In genomic region chr6:63599243-63599642, GRCh38 we compare ENCODE assay signal across 8 cellular contexts. TPM values are rescaled to one million over a fixed set of nuclear protein-coding genes. Genes with fewer than 3 reads are reported as not detected.
DNase-seq lines count a peak whose midpoint lies in the region; ATAC-seq and TF ChIP-seq lines count a peak whose summit lies in the region.

No MANE protein-coding gene starts in this region.

- no peaks in the 10 kb centered on the region for H3K9me2 ChIP-seq in DOHH2 (replicated peaks; ENCODE audit: control insufficient read depth, low read length)

- intact Hi-C loops in A673 (cut with micrococcal nuclease; ENCODE audit: unreplicated experiment) (loop anchor here (2.0 to 5.0 kb wide), 2 partner anchors 166 to 203 kb away; no protein-coding TSS in a partner anchor), Right ventricle myocardium inferior (cut with DNase I) (loop anchor here (2.0 to 5.0 kb wide), 2 partner anchors 36 to 247 kb away; partner anchors contain the start of gene PHF3), gastrocnemius medialis (cut with DNase I; ENCODE audit: low total_unique reads) (loop anchor here (5.0 kb wide), 1 partner anchor 38 kb away; the partner anchor contains the start of gene PHF3)

- DNase-seq in A673 (ENCODE audit: low spot score) = no peak
- DNase-seq in glomerular visceral epithelial cell (ENCODE audit: extremely low spot score) = no peak
- DNase-seq in Right ventricle myocardium inferior (ENCODE audit: missing footprints) = no peak
- DNase-seq in retina = no peak
- no peak for DNase-seq in gastrocnemius medialis

- H4K20me1 ChIP-seq in DOHH2 (ENCODE audit: control insufficient read depth, insufficient read depth, low read depth, low read length) = no peaks in the 10 kb centered on the region

- H3K27ac ChIP-seq in A673 (ENCODE audit: low read depth, low read length, poor library complexity, severe bottlenecking) (no peak overlapping the region), DOHH2 (ENCODE audit: low read depth, low read length) (peak overlapping the region; percentile 19; the same call in 1 of the 2 replicates), VCaP (peak overlapping the region; percentile 67), iPS-20b (ENCODE audit: low read length) (no peak overlapping the region), gastrocnemius medialis (no peak overlapping the region)

- no peak overlapping the region; the same call in 1 of the 2 replicates for H3K9ac ChIP-seq in iPS-20b (ENCODE audit: low read depth, low read length)

- no peaks in the 10 kb centered on the region for H3F3A ChIP-seq in DOHH2 (ENCODE audit: control insufficient read depth, insufficient read depth)

- TF ChIP-seq CTCF in A673 (conservative IDR thresholded peaks at IDR 0.05; ENCODE audit: low read depth, low read length) (no peak), DOHH2 (IDR thresholded peaks at IDR 0.05; ENCODE audit: low read depth, low read length, poor library complexity, severe bottlenecking) (no peak), VCaP (conservative IDR thresholded peaks at IDR 0.05) (no peak), gastrocnemius medialis (IDR thresholded peaks at IDR 0.05 in 4 of 5, conservative IDR thresholded peaks at IDR 0.05 in 1 of 5) (no peak)

- ATAC-seq in Right ventricle myocardium inferior = no peak
- no peak for ATAC-seq in gastrocnemius medialis

- CTCF ChIA-PET in A673 (lab: Charles Lee) = interaction anchor here (1.1 to 1.6 kb wide), 5 partner anchors 15 to 203 kb away, joined by 3 to 17 read pairs (median 5); no protein-coding TSS in a partner anchor

- POLR2A ChIA-PET in A673 (lab: Charles Lee; ENCODE audit: low non-redundant PET) = no interaction called here

- no peak for TF ChIP-seq POLR2A in gastrocnemius medialis (IDR thresholded peaks at IDR 0.05)

- peak overlapping the region; percentile 87 for H3K4me2 ChIP-seq in DOHH2 (ENCODE audit: low read length)

- no peaks in the 10 kb centered on the region for H3K79me2 ChIP-seq in DOHH2 (ENCODE audit: control insufficient read depth, low read length)

- H3K4me3 ChIP-seq in A673 (ENCODE audit: low read depth, low read length, poor library complexity, severe bottlenecking) (peak overlapping the region; percentile 54), DOHH2 (ENCODE audit: low read length) (peak overlapping the region; percentile 71), iPS-20b (ENCODE audit: low read length) (peak overlapping the region; percentile 90), gastrocnemius medialis (no peak overlapping the region)

- BruUV-seq in A673 (replicated peaks; lab: Mats Ljungman, UMichigan) = no TSS peak

- H3K36me3 ChIP-seq in A673 (ENCODE audit: insufficient read depth, low read length, poor library complexity, severe bottlenecking) (no peaks in the 10 kb centered on the region), DOHH2 (ENCODE audit: control insufficient read depth, low read length) (no peaks in the 10 kb centered on the region), iPS-20b (ENCODE audit: insufficient read depth, low read depth, low read length) (no peaks in the 10 kb centered on the region), gastrocnemius medialis (no peaks in the 10 kb centered on the region)

- in situ Hi-C loops in gastrocnemius medialis (cut with MboI; ENCODE audit: low sequenced_read_pairs in 4 of 4) = loop anchor here in 3 of 4 donors (5.0 to 10.0 kb wide), 3 partner anchors 163 to 247 kb away; no protein-coding TSS in a partner anchor

- no peaks in the 10 kb centered on the region for H3K27me3 ChIP-seq in A673 (replicated peaks; ENCODE audit: insufficient read depth, low read depth, low read length, poor library complexity)
- H3K27me3 ChIP-seq in DOHH2 (ENCODE audit: control insufficient read depth, low read length) = no peaks in the 10 kb centered on the region
- H3K27me3 ChIP-seq in iPS-20b (ENCODE audit: insufficient read depth, low read length) = no peaks in the 10 kb centered on the region
- no peaks in the 10 kb centered on the region for H3K27me3 ChIP-seq in gastrocnemius medialis

- H3K9me3 ChIP-seq in A673 (ENCODE audit: low read depth, low read length, poor library complexity, severe bottlenecking) (no peaks in the 10 kb centered on the region), DOHH2 (ENCODE audit: control insufficient read depth, insufficient read depth, low read length) (no peaks in the 10 kb centered on the region), iPS-20b (ENCODE audit: insufficient read depth, low read depth, low read length) (no peaks in the 10 kb centered on the region), gastrocnemius medialis (no peaks in the 10 kb centered on the region)

- no peaks in the 10 kb centered on the region for H3K4me1 ChIP-seq in A673 (ENCODE audit: insufficient read depth, low read length, poor library complexity, severe bottlenecking)
- H3K4me1 ChIP-seq in DOHH2 (ENCODE audit: control insufficient read depth, low read length) = peaks cover 17% of the 10 kb centered on the region
- peaks cover 4% of the 10 kb centered on the region; the same call in 1 of the 2 replicates for H3K4me1 ChIP-seq in iPS-20b (ENCODE audit: insufficient read depth, low read length)
- peaks cover 5% of the 10 kb centered on the region in 2 donors for H3K4me1 ChIP-seq in gastrocnemius medialis

RNA-seq across cellular contexts. Expression of gene PTP4A1, which starts 27.0 kb away (rescaled TPM):
- total RNA-seq in A673 (2021) (64.7 and 80.1 TPM in 2 replicates), Right ventricle myocardium inferior (32.5 TPM), gastrocnemius medialis (100 to 1,000 TPM in 2 of 4 donors, 10 to 100 TPM in 2; 30.6 to 256 (median 90.8) TPM)

RNA-seq across cellular contexts. Expression of gene PHF3, which starts 36.4 kb away (rescaled TPM):
- 52.0 and 52.7 TPM in 2 replicates for total RNA-seq in A673 (2021)
- 33.4 TPM for total RNA-seq in Right ventricle myocardium inferior
- total RNA-seq in gastrocnemius medialis = 10 to 100 TPM; 49.4 to 73.1 (median 61.9) TPM

Comparison
In these comparisons a context has a peak if more than half of its experiments do, and no peak if none do; other contexts are left out.
1. H3K27ac ChIP-seq: peak in DOHH2 (single experiment) and VCaP (single experiment); none in A673 (single experiment), iPS-20b (single experiment) and gastrocnemius medialis (0 of 4).
2. H3K4me3 ChIP-seq: peak in A673 (single experiment), DOHH2 (single experiment) and iPS-20b (single experiment); none in gastrocnemius medialis (0 of 4).